Comparison of ENCODE assay signal across 16 cellular contexts in genomic region chr20:1828786-1829131, GRCh38.
DNase-seq lines count a peak whose midpoint lies in the region; ATAC-seq and TF ChIP-seq lines count a peak whose summit lies in the region.
"Had no signal": no experiment of that assay in that cellular context is flagged by ENCODE, and none has a peak within 500 bp of the region (broad histone marks: within the 10 kb centered on the region; RNA-seq: fewer than 3 reads in every experiment).

No MANE protein-coding gene starts in this region.

- no peak overlapping the region for H3K23ac ChIP-seq in neuronal stem cell (ENCODE audit: low read depth, low read length, poor library complexity)

- H2BK5ac ChIP-seq in neuronal stem cell (ENCODE audit: low read length): no peak overlapping the region

- CTCF ChIA-PET in PC-3 (lab: Charles Lee) (no interaction called here), mammary epithelial cell (lab: Charles Lee; ENCODE audit: low non-redundant PET) (no interaction called here)

- H4K20me1 ChIP-seq in PC-3 (ENCODE audit: low read length): no peaks in the 10 kb centered on the region
- H4K20me1 ChIP-seq in mammary epithelial cell (ENCODE audit: insufficient read depth, low read length): no peaks in the 10 kb centered on the region

- no peaks in the 10 kb centered on the region for H3K79me1 ChIP-seq in neuronal stem cell (ENCODE audit: low read depth, low read length)

- H3K14ac ChIP-seq in neuronal stem cell (ENCODE audit: low read length): no peak overlapping the region

- H3K27ac ChIP-seq in PC-3 (ENCODE audit: low read length) (peak overlapping the region; percentile 78), mammary epithelial cell (ENCODE audit: insufficient read depth, low read depth, low read length) (peak overlapping the region; percentile 94), mesodermal cell (ENCODE audit: low read depth, low read length, severe bottlenecking) (peak overlapping the region; percentile 78), suprapubic skin (peak overlapping the region; percentile 80), neuronal stem cell (replicated peaks; ENCODE audit: low read length) (no peak overlapping the region)

- H4K91ac ChIP-seq in neuronal stem cell (ENCODE audit: low read depth, low read length, poor library complexity): no peak overlapping the region

- no peak overlapping the region for H3K4ac ChIP-seq in neuronal stem cell (ENCODE audit: low read length)

- H3K4me1 Mint-ChIP-seq in activated CD4-positive, alpha-beta T cell treated with anti-CD3 and anti-CD28 coated beads, Interleukin-2, amount 10 ng/mL, durations not matched to agents 24 days and 14 days: no peaks in the 10 kb centered on the region
- H3K4me1 Mint-ChIP-seq: activated naive CD8-positive, alpha-beta T cell treated with anti-CD3 and anti-CD28 coated beads, Interleukin-2, amount 10 ng/mL, durations not matched to agents 7 days and 5 days had no signal

- dilution Hi-C loops in mammary epithelial cell (cut with HindIII; ENCODE audit: low sequenced_read_pairs): no loop called here

- peaks cover 31% of the 10 kb centered on the region for H3K4me1 ChIP-seq in PC-3 (ENCODE audit: insufficient read depth, low read length)
- peaks cover 44% of the 10 kb centered on the region for H3K4me1 ChIP-seq in mammary epithelial cell (ENCODE audit: insufficient read depth, low read length)
- peaks cover 47% of the 10 kb centered on the region for H3K4me1 ChIP-seq in mesodermal cell (ENCODE audit: control insufficient read depth, insufficient read depth, low read length, poor library complexity, severe bottlenecking)
- H3K4me1 ChIP-seq in suprapubic skin: peaks cover 36% of the 10 kb centered on the region
- peaks cover 0 to 9% of the 10 kb centered on the region in 2 donors for H3K4me1 ChIP-seq in neuronal stem cell (ENCODE audit: control insufficient read depth in 2 of 2, insufficient read depth in 1 of 2, low read depth in 1 of 2, low read length in 2 of 2)

- H3K79me2 ChIP-seq in PC-3 (ENCODE audit: low read length) (no peaks in the 10 kb centered on the region), mammary epithelial cell (ENCODE audit: insufficient read depth, low read length) (no peaks in the 10 kb centered on the region)

- H3K27ac Mint-ChIP-seq in activated CD4-positive, alpha-beta T cell treated with anti-CD3 and anti-CD28 coated beads, Interleukin-2, amount 10 ng/mL, durations not matched to agents 24 days and 14 days: no peak overlapping the region
- H3K27ac Mint-ChIP-seq: activated naive CD8-positive, alpha-beta T cell treated with anti-CD3 and anti-CD28 coated beads, Interleukin-2, amount 10 ng/mL, durations not matched to agents 7 days and 5 days; activated T-helper 1 cell treated with anti-CD3 and anti-CD28 coated beads, Interleukin-12 subunit alpha, Interleukin-12 subunit beta, Interleukin-2, Interleukin-4 antibody, amounts not matched to agents 30 ng/mL and 10 ng/mL and 1 ng/mL, durations not matched to agents 14 hours and 24 hours and 36 hours; effector memory CD8-positive, alpha-beta T cell; memory B cell; natural killer cell treated with Interleukin-12 subunit alpha and Interleukin-12 subunit beta and Interleukin-15 and Interleukin-18, amount 100 ng/mL, for 72 hours had no signal

- ATAC-seq in PC-3 (no peak), SK-N-SH treated with all-trans-retinoic acid at 6 μM for 48 hours (no peak)
- ATAC-seq: effector memory CD8-positive, alpha-beta T cell; K562; natural killer cell treated with Interleukin-12 subunit alpha and Interleukin-12 subunit beta and Interleukin-15 and Interleukin-18, amount 100 ng/mL, for 72 hours had no signal

- no peak overlapping the region for H2BK120ac ChIP-seq in neuronal stem cell (ENCODE audit: low read depth, low read length)

- H2AFZ ChIP-seq in PC-3 (ENCODE audit: low read length): peak overlapping the region; percentile 45
- H2AFZ ChIP-seq in mammary epithelial cell (ENCODE audit: low read depth, low read length): peak overlapping the region; percentile 93
- H2AFZ ChIP-seq in neuronal stem cell (ENCODE audit: low read length): no peak overlapping the region

- H3F3A ChIP-seq in PC-3 (ENCODE audit: low read length, unreplicated experiment): no peaks in the 10 kb centered on the region

- H3K4me3 ChIP-seq in PC-3 (ENCODE audit: low read length): no peak overlapping the region
- H3K4me3 ChIP-seq in mammary epithelial cell (replicated peaks in 1 of 3; ENCODE audit: insufficient read depth in 1 of 3, low read depth in 2 of 3, low read length in 3 of 3): no peak overlapping the region
- no peak overlapping the region for H3K4me3 ChIP-seq in mesodermal cell (ENCODE audit: extremely low read depth, insufficient read depth, low read length, poor library complexity, severe bottlenecking)
- no peak overlapping the region for H3K4me3 ChIP-seq in suprapubic skin
- no peak overlapping the region for H3K4me3 ChIP-seq in neuronal stem cell (ENCODE audit: low read length in 2 of 2)
- H3K4me3 ChIP-seq: K562 had no signal

- no peaks in the 10 kb centered on the region for H3K27me3 Mint-ChIP-seq in activated CD4-positive, alpha-beta T cell treated with anti-CD3 and anti-CD28 coated beads, Interleukin-2, amount 10 ng/mL, durations not matched to agents 24 days and 14 days
- H3K27me3 Mint-ChIP-seq: memory B cell had no signal

- H3K4me2 ChIP-seq in PC-3 (ENCODE audit: low read length) (peak overlapping the region; percentile 37; the same call in 1 of the 2 replicates), mammary epithelial cell (ENCODE audit: insufficient read depth, low read depth, low read length) (peak overlapping the region; percentile 4), neuronal stem cell (ENCODE audit: insufficient read depth, low read length, poor library complexity, severe bottlenecking) (no peak overlapping the region)

- in situ Hi-C loops in mammary epithelial cell (cut with MboI; ENCODE audit: low sequenced_read_pairs in 2 of 2): no loop called here

- H3K9me3 Mint-ChIP-seq in activated CD4-positive, alpha-beta T cell treated with anti-CD3 and anti-CD28 coated beads, Interleukin-2, amount 10 ng/mL, durations not matched to agents 24 days and 14 days: peaks cover 7% of the 10 kb centered on the region
- H3K9me3 Mint-ChIP-seq: activated T-helper 1 cell treated with anti-CD3 and anti-CD28 coated beads, Interleukin-12 subunit alpha, Interleukin-12 subunit beta, Interleukin-2, Interleukin-4 antibody, amounts not matched to agents 30 ng/mL and 10 ng/mL and 1 ng/mL, durations not matched to agents 14 hours and 24 hours and 36 hours; natural killer cell treated with Interleukin-12 subunit alpha and Interleukin-12 subunit beta and Interleukin-15 and Interleukin-18, amount 100 ng/mL, for 72 hours had no signal

- DNase-seq in PC-3: no peak
- DNase-seq in mammary epithelial cell: no peak
- DNase-seq in suprapubic skin (ENCODE audit: low spot score in 2 of 2): no peak
- DNase-seq in neuronal stem cell (ENCODE audit: low spot score): no peak
- DNase-seq in activated CD4-positive, alpha-beta T cell treated with anti-CD3 and anti-CD28 coated beads, Interleukin-2, amount 10 ng/mL, durations not matched to agents 24 days and 14 days: no peak
- DNase-seq: activated CD4-positive, CD25-positive, alpha-beta regulatory T cell; activated naive CD8-positive, alpha-beta T cell treated with anti-CD3 and anti-CD28 coated beads, Interleukin-2, amount 10 ng/mL, durations not matched to agents 7 days and 5 days; effector memory CD8-positive, alpha-beta T cell; H7; NCI-H524 treated with DMSO at 0.1 percent for 48 hours had no signal

- H3K36me3 Mint-ChIP-seq in activated CD4-positive, alpha-beta T cell treated with anti-CD3 and anti-CD28 coated beads, Interleukin-2, amount 10 ng/mL, durations not matched to agents 24 days and 14 days (ENCODE audit: low read depth): no peaks in the 10 kb centered on the region
- H3K36me3 Mint-ChIP-seq: activated naive CD8-positive, alpha-beta T cell treated with anti-CD3 and anti-CD28 coated beads, Interleukin-2, amount 10 ng/mL, durations not matched to agents 7 days and 5 days; memory B cell had no signal

- H2AK5ac ChIP-seq in neuronal stem cell (ENCODE audit: low read depth, low read length): no peak overlapping the region

- TF ChIP-seq CTCF in PC-3 (conservative IDR thresholded peaks at IDR 0.05; ENCODE audit: low read depth, low read length): no peak
- TF ChIP-seq CTCF in mammary epithelial cell (conservative IDR thresholded peaks at IDR 0.05 in 1 of 2, IDR thresholded peaks at IDR 0.05 in 1 of 2; ENCODE audit: extremely low read depth in 1 of 2, insufficient read depth in 1 of 2, low read depth in 1 of 2, low read length in 2 of 2): no peak
- TF ChIP-seq CTCF in suprapubic skin (IDR thresholded peaks at IDR 0.05): no peak

- no peak overlapping the region for H2BK12ac ChIP-seq in neuronal stem cell (ENCODE audit: low read length)

- H3K9me2 ChIP-seq in PC-3 (replicated peaks; ENCODE audit: low read length): no peaks in the 10 kb centered on the region

- no peaks in the 10 kb centered on the region for H3K36me3 ChIP-seq in PC-3 (ENCODE audit: low read depth, low read length)
- H3K36me3 ChIP-seq in mammary epithelial cell (ENCODE audit: insufficient read depth, low read length): no peaks in the 10 kb centered on the region
- H3K36me3 ChIP-seq in mesodermal cell (ENCODE audit: control insufficient read depth, insufficient read depth, low read length): no peaks in the 10 kb centered on the region
- no peaks in the 10 kb centered on the region for H3K36me3 ChIP-seq in suprapubic skin
- no peaks in the 10 kb centered on the region for H3K36me3 ChIP-seq in neuronal stem cell (replicated peaks in 1 of 2; ENCODE audit: control insufficient read depth in 2 of 2, insufficient read depth in 2 of 2, low read length in 2 of 2)

- POLR2A ChIA-PET in PC-3 (lab: Charles Lee; ENCODE audit: unreplicated experiment): interaction anchor here (0.7 kb wide), 1 partner anchor 303 kb away, joined by 4 read pairs; no protein-coding TSS in a partner anchor

- H2BK15ac ChIP-seq in neuronal stem cell (ENCODE audit: low read length): no peak overlapping the region

- TF ChIP-seq EP300 in suprapubic skin (IDR thresholded peaks at IDR 0.05): no peak

- no peak overlapping the region for H3K4me3 Mint-ChIP-seq in activated CD4-positive, alpha-beta T cell treated with anti-CD3 and anti-CD28 coated beads, Interleukin-2, amount 10 ng/mL, durations not matched to agents 24 days and 14 days
- H3K4me3 Mint-ChIP-seq: activated naive CD8-positive, alpha-beta T cell treated with anti-CD3 and anti-CD28 coated beads, Interleukin-2, amount 10 ng/mL, durations not matched to agents 7 days and 5 days; activated T-helper 1 cell treated with anti-CD3 and anti-CD28 coated beads, Interleukin-12 subunit alpha, Interleukin-12 subunit beta, Interleukin-2, Interleukin-4 antibody, amounts not matched to agents 30 ng/mL and 10 ng/mL and 1 ng/mL, durations not matched to agents 14 hours and 24 hours and 36 hours; effector memory CD8-positive, alpha-beta T cell; memory B cell; natural killer cell treated with Interleukin-12 subunit alpha and Interleukin-12 subunit beta and Interleukin-15 and Interleukin-18, amount 100 ng/mL, for 72 hours had no signal

- no peak overlapping the region for H4K8ac ChIP-seq in neuronal stem cell (ENCODE audit: low read depth, low read length)

- intact Hi-C loops in PC-3 (cut with micrococcal nuclease): no loop called here
- intact Hi-C loops in mammary epithelial cell (cut with micrococcal nuclease): no loop called here
- intact Hi-C loops in activated CD4-positive, alpha-beta T cell treated with anti-CD3 and anti-CD28 coated beads, Interleukin-2, amount 10 ng/mL, durations not matched to agents 24 days and 14 days (cut with micrococcal nuclease): no loop called here

- H3K27me3 ChIP-seq in PC-3 (ENCODE audit: low read length) (no peaks in the 10 kb centered on the region), mammary epithelial cell (ENCODE audit: insufficient read depth, low read length) (no peaks in the 10 kb centered on the region), suprapubic skin (no peaks in the 10 kb centered on the region), neuronal stem cell (ENCODE audit: control insufficient read depth in 3 of 3, insufficient read depth in 3 of 3, low read depth in 1 of 3, low read length in 3 of 3) (peaks cover 0 to 36% (median 0%) of the 10 kb centered on the region in 3 experiments)

- no peak overlapping the region for H3K18ac ChIP-seq in neuronal stem cell (ENCODE audit: low read length)

- TF ChIP-seq POLR2A in suprapubic skin (IDR thresholded peaks at IDR 0.05): no peak

- BruUV-seq in PC-3 (replicated peaks; lab: Mats Ljungman, UMichigan) (no TSS peak), mammary epithelial cell (replicated peaks; lab: Mats Ljungman, UMichigan) (TSS peak; percentile 91)

- 100% methylated on average over 1 of the region's 1 CpG for WGBS in mammary epithelial cell (ENCODE audit: low coverage, missing lambda C conversion rate)
- 90 to 100% methylated on average over 1 of the region's 1 CpG for WGBS in mesodermal cell (ENCODE audit: insufficient coverage in 2 of 2), 2 experiments
- 85% methylated on average over 1 of the region's 1 CpG for WGBS in suprapubic skin
- WGBS in neuronal stem cell (ENCODE audit: extremely low coverage in 2 of 2, insufficient read length in 2 of 2, insufficient replicate concordance in 1 of 2), 2 donors: no CpG with 5 or more reads among the region's 1 CpG

- H3K9me3 ChIP-seq in PC-3 (ENCODE audit: low read length) (no peaks in the 10 kb centered on the region), mammary epithelial cell (replicated peaks; ENCODE audit: insufficient read depth, low read length) (no peaks in the 10 kb centered on the region), mesodermal cell (ENCODE audit: control insufficient read depth, low read length) (peaks cover 3% of the 10 kb centered on the region), suprapubic skin (no peaks in the 10 kb centered on the region), neuronal stem cell (replicated peaks in 1 of 2; ENCODE audit: control insufficient read depth in 2 of 2, insufficient read depth in 1 of 2, low read depth in 1 of 2, low read length in 2 of 2) (no peaks in the 10 kb centered on the region)

- H3K9ac ChIP-seq in PC-3 (ENCODE audit: low read length): peak overlapping the region; percentile 30
- H3K9ac ChIP-seq in mammary epithelial cell (ENCODE audit: insufficient read depth, low read length): peak overlapping the region; percentile 55
- no peak overlapping the region for H3K9ac ChIP-seq in neuronal stem cell (ENCODE audit: low read depth, low read length, poor library complexity)
